Comparison of ENCODE assay signal across 8 cellular contexts in the genomic region with DNA sequence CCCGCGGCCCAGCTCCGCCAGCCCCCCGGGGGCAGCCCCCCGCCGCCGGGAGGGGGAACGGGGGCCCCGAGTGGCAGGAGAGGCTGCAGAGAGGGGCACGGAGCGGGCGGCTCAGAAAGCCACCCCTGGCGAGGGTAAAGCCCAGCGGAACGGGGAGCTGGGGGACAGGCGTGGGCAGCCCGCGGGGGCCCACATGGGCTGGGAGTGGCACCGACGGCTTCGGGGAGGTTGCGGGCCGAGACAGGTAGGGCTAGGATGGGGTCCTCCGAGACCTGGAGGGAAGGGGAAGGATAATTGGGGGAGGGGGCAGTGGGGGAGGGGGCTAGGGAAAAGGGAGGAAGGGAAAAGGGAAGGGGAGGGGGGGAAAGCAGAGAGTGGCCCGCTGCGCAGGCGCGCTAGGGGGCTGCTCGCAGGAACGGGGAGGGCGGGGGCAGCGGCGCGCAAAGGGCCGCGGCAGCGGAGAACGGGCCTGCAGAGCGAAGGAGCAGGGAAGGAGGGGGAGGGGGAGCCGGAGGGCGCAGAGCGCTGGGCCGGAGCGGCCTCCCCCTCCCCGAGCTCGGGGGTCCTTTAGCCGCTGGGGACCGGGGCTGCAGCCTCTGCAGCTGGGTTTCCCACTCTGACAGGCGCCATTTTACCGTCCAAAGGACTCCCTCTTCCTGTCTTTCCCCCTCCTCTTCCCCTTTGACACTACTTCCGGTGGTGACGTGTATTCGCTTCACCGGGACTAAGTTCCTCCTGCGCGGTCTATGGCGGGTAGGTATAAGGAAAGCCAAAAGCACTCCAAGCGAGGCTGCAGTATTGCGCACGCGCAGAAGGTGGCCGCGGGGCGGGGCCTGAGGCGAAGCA. TPM values are rescaled to one million over a fixed set of nuclear protein-coding genes. Genes with fewer than 3 reads are reported as not detected.
A peak's percentile ranks its signal among the peaks of the same experiment; 100 is the strongest.
DNase-seq lines count a peak whose midpoint lies in the region; ATAC-seq and TF ChIP-seq lines count a peak whose summit lies in the region.

A gene (minus strand): TSS at position 405 of the 846 bp plus-strand sequence. CDS start 438 bp downstream, outside the sequence.

- H3K36me3 ChIP-seq in Panc1 (ENCODE audit: control insufficient read depth, insufficient read depth, low read length) (peaks cover 9% of the 10 kb centered on the region), esophagus (ENCODE audit: control insufficient read depth in 2 of 2, insufficient read depth in 2 of 2, low read length in 1 of 2) (peaks cover 2 to 8% of the 10 kb centered on the region in 2 donors), mucosa of rectum (ENCODE audit: control insufficient read depth in 2 of 2, insufficient read depth in 2 of 2, low read length in 2 of 2) (peaks cover 18 to 27% of the 10 kb centered on the region in 2 donors)

- WGBS in esophagus, 2 donors, result 1% methylated on average over 35 to 65 of the region's 65 CpGs

- peak within 1 kb of the TSS; percentile 97 for H3K4me3 Mint-ChIP-seq in activated T-cell treated with anti-CD3 and anti-CD28 coated beads, Interleukin-2, amount 50 U/mL, for 4 hours

- H3K27me3 ChIP-seq in Panc1 (ENCODE audit: control insufficient read depth, insufficient read depth, low read length) (no peaks in the 10 kb centered on the region), esophagus (ENCODE audit: control insufficient read depth in 1 of 2, insufficient read depth in 2 of 2, low read length in 2 of 2) (no peaks in the 10 kb centered on the region), mucosa of rectum (ENCODE audit: control insufficient read depth in 2 of 2, insufficient read depth in 2 of 2, low read length in 2 of 2) (no peaks in the 10 kb centered on the region)

- peak within 1 kb of the TSS; percentile 92 for H3K27ac ChIP-seq in Panc1 (ENCODE audit: low read length)
- H3K27ac ChIP-seq in esophagus (ENCODE audit: low read depth in 2 of 2, low read length in 1 of 2), result peak within 1 kb of the TSS; percentile 99 to 100
- H3K27ac ChIP-seq in mucosa of rectum (ENCODE audit: low read depth in 2 of 2, low read length in 2 of 2), result peak within 1 kb of the TSS; percentile 100

- peak within 1 kb of the TSS; percentile 87 to 97 for H3K9ac ChIP-seq in mucosa of rectum (ENCODE audit: low read depth in 1 of 2, low read length in 2 of 2)

- no TSS peak for BruUV-seq in Panc1 (replicated peaks; lab: Mats Ljungman, UMichigan)

- TF ChIP-seq CTCF in Panc1 (IDR thresholded peaks at IDR 0.05), result no peak

- H3K4me3 ChIP-seq in Panc1 (ENCODE audit: low read depth in 2 of 2, low read length in 2 of 2), result peak within 1 kb of the TSS; percentile 72 to 80
- peak within 1 kb of the TSS; percentile 77 to 78 for H3K4me3 ChIP-seq in esophagus (ENCODE audit: low read depth in 1 of 2, low read length in 2 of 2)
- H3K4me3 ChIP-seq in mucosa of rectum (ENCODE audit: low read length in 2 of 2), result peak within 1 kb of the TSS; percentile 71 to 92

- no peaks in the 10 kb centered on the region for H3K27me3 Mint-ChIP-seq in activated T-cell treated with anti-CD3 and anti-CD28 coated beads, Interleukin-2, amount 50 U/mL, for 4 hours (ENCODE audit: low read depth)

- ATAC-seq in GM21723 (IDR thresholded peaks at IDR 0.05; ENCODE audit: unreplicated experiment) (peak; percentile 89), Panc1 (peak; percentile 98)
- peak; percentile 94 for ATAC-seq in activated T-cell treated with anti-CD3 and anti-CD28 coated beads, Interleukin-2, amount 50 U/mL, for 4 hours

- peaks cover 35% of the 10 kb centered on the region for H3K4me1 Mint-ChIP-seq in activated T-cell treated with anti-CD3 and anti-CD28 coated beads, Interleukin-2, amount 50 U/mL, for 4 hours (ENCODE audit: low read depth)

- peaks cover 17% of the 10 kb centered on the region for H3K36me3 Mint-ChIP-seq in activated T-cell treated with anti-CD3 and anti-CD28 coated beads, Interleukin-2, amount 50 U/mL, for 4 hours (ENCODE audit: insufficient read depth)

- H3K9me3 ChIP-seq in Panc1 (ENCODE audit: control insufficient read depth, insufficient read depth, low read depth, low read length) (no peaks in the 10 kb centered on the region), esophagus (ENCODE audit: control insufficient read depth in 2 of 2, insufficient read depth in 1 of 2, low read depth in 1 of 2, low read length in 1 of 2) (no peaks in the 10 kb centered on the region), mucosa of rectum (ENCODE audit: control insufficient read depth in 2 of 2, low read length in 2 of 2) (no peaks in the 10 kb centered on the region)

- intact Hi-C loops in Panc1 (cut with micrococcal nuclease; ENCODE audit: unreplicated experiment), result no loop called here

- POLR2A ChIA-PET in Panc1 (lab: Charles Lee), result no interaction called here

- DNase-seq in DMS153 (lab: John Stamatoyannopoulos, UW) (peak; percentile 93), KG1 (lab: John Stamatoyannopoulos, UW) (peak; percentile 85), Panc1 (ENCODE audit: low read depth, low spot score) (peak; percentile 97)
- peak; percentile 99 for DNase-seq in activated T-cell treated with anti-CD3 and anti-CD28 coated beads, Interleukin-2, amount 50 U/mL, for 4 hours
- peak; percentile 97 to 99 for DNase-seq in stimulated activated CD8-positive, alpha-beta memory T cell treated with anti-CD3 and anti-CD28 coated beads, Interleukin-4, amount 100 ng/mL, for 4 hours (ENCODE audit: low read depth in 2 of 2, low spot score in 1 of 2)

- H3K9me3 Mint-ChIP-seq in activated T-cell treated with anti-CD3 and anti-CD28 coated beads, Interleukin-2, amount 50 U/mL, for 4 hours, result no peaks in the 10 kb centered on the region

- H3K4me1 ChIP-seq in Panc1 (ENCODE audit: control insufficient read depth, insufficient read depth, low read length) (peaks cover 16% of the 10 kb centered on the region), esophagus (ENCODE audit: control insufficient read depth in 2 of 2, insufficient read depth in 2 of 2, low read length in 1 of 2) (peaks cover 3 to 6% of the 10 kb centered on the region in 2 donors), mucosa of rectum (ENCODE audit: control insufficient read depth in 2 of 2, insufficient read depth in 2 of 2, low read length in 2 of 2) (peaks cover 24 to 29% of the 10 kb centered on the region in 2 donors)

- in situ Hi-C loops in Panc1 (cut with HindIII; ENCODE audit: low pct_unique_long_range_greater_than_20kb, low sequenced_read_pairs), result no loop called here

- CTCF ChIA-PET in Panc1 (lab: Charles Lee), result no interaction called here

RNA-seq across cellular contexts. Expression of the gene that starts here (rescaled TPM):
- total RNA-seq in Panc1 (2021; ENCODE audit: unreplicated experiment), result 132 TPM
- polyA plus RNA-seq in Panc1 (2012; ENCODE audit: insufficient read length), result 151 TPM
- 100 to 1,000 TPM; 190 to 210 (median 196) TPM for total RNA-seq in activated T-cell treated with anti-CD3 and anti-CD28 coated beads, Interleukin-2, amount 50 U/mL, for 4 hours
- 10 to 100 TPM; 42.4 to 58.5 TPM for polyA plus RNA-seq in esophagus

Comparison
In these comparisons a context has a peak if more than half of its experiments do, and no peak if none do; other contexts are left out.
1. Peak in every context shown above with its lines: DNase-seq, ATAC-seq, H3K4me3 ChIP-seq and H3K27ac ChIP-seq.